33 cellular contexts compared by ENCODE assay signal in the genomic region with DNA sequence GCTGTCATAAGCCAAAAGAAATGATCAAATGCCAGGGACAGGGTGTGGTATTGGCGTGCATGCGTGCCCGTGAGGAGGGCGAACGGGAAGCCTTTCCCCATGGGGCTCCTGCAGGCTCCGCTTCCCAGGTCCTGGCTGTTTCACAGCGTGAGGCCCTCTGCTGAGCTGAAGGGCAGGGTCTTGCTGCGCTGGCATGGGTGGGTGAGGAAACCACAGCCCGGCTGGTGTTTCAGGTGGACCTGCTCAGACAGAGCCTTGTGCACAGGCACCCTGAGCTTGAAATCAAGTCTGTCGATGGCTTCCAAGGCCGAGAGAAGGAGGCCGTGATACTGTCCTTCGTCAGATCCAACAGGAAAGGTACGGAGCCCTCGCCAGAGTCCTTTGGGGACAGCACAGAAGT. TPM values are rescaled to one million over a fixed set of nuclear protein-coding genes. Genes with fewer than 3 reads are reported as not detected.
"Had no signal": no experiment of that assay in that cellular context is flagged by ENCODE, and none has a peak within 500 bp of the region (broad histone marks: within the 10 kb centered on the region; RNA-seq: fewer than 3 reads in every experiment).

No MANE protein-coding gene starts in this region.

- H3K27me3 ChIP-seq: SJCRH30 had no signal

- H3K4me1 ChIP-seq: SJCRH30 had no signal

- H3K4me3 ChIP-seq: SJCRH30 had no signal

- H3K27ac Mint-ChIP-seq: activated CD4-positive, alpha-beta memory T cell treated with anti-CD3 and anti-CD28 coated beads for 36 hours; activated CD4-positive, alpha-beta T cell treated with anti-CD3 and anti-CD28 coated beads, Interleukin-2, amount 10 ng/mL, durations not matched to agents 7 days and 5 days; activated naive CD4-positive, alpha-beta T cell treated with anti-CD3 and anti-CD28 coated beads for 36 hours; activated naive CD8-positive, alpha-beta T cell; activated T-helper 17 cell treated with anti-CD3 and anti-CD28 coated beads, Interleukin-2, amount 50 U/mL, for 72 hours; brain had no signal

- H3K27ac ChIP-seq: KMS-11, SJCRH30, VCaP had no signal

- H3K9me3 ChIP-seq: SJCRH30, SK-N-SH had no signal

- ATAC-seq: activated T-helper 17 cell treated with anti-CD3 and anti-CD28 coated beads, Interleukin-2, amount 50 U/mL, for 72 hours; Panc1 had no signal

- H3K9ac ChIP-seq: KMS-11, SK-N-SH had no signal

- DNase-seq: activated CD4-positive, alpha-beta memory T cell treated with anti-CD3 and anti-CD28 coated beads for 36 hours; activated CD4-positive, alpha-beta T cell treated with anti-CD3 and anti-CD28 coated beads, Interleukin-2, amount 10 ng/mL, durations not matched to agents 7 days and 5 days; activated CD4-positive, CD25-positive, alpha-beta regulatory T cell; activated gamma-delta T cell; activated naive CD4-positive, alpha-beta T cell treated with anti-CD3 and anti-CD28 coated beads for 36 hours; activated T-cell treated with anti-CD3 and anti-CD28 coated beads for 4 hours; activated T-cell treated with anti-CD3 and anti-CD28 coated beads, Interleukin-2, amount 50 U/mL, for 48 hours; amygdala; NCI-H1092; NCI-H1417 treated with DMSO at 0.1 percent for 48 hours; NCI-H1694; NCI-H2029; NCI-H2107; NCI-H345; NCI-H510A; NCI-H69; NK-92 treated with Interleukin-12 subunit alpha and Interleukin-12 subunit beta, amount 100 ng/mL, for 24 hours; OCI-M1; Right ventricle myocardium superior; RPMI8226; SJCRH30; SK-N-SH; T-helper 1 cell had no signal

- H3K4me1 Mint-ChIP-seq: activated CD4-positive, alpha-beta T cell treated with anti-CD3 and anti-CD28 coated beads, Interleukin-2, amount 10 ng/mL, durations not matched to agents 7 days and 5 days; brain had no signal

- H3K9me3 Mint-ChIP-seq: activated CD4-positive, alpha-beta memory T cell treated with anti-CD3 and anti-CD28 coated beads for 36 hours; activated CD4-positive, alpha-beta T cell treated with anti-CD3 and anti-CD28 coated beads, Interleukin-2, amount 10 ng/mL, durations not matched to agents 7 days and 5 days; activated naive CD4-positive, alpha-beta T cell treated with anti-CD3 and anti-CD28 coated beads for 36 hours; activated T-helper 17 cell treated with anti-CD3 and anti-CD28 coated beads, Interleukin-2, amount 50 U/mL, for 72 hours; brain had no signal

- H3K4me3 Mint-ChIP-seq: activated CD4-positive, alpha-beta memory T cell treated with anti-CD3 and anti-CD28 coated beads for 36 hours; activated CD4-positive, alpha-beta T cell treated with anti-CD3 and anti-CD28 coated beads, Interleukin-2, amount 10 ng/mL, durations not matched to agents 7 days and 5 days; activated naive CD4-positive, alpha-beta T cell treated with anti-CD3 and anti-CD28 coated beads for 36 hours; activated naive CD8-positive, alpha-beta T cell; activated T-helper 17 cell treated with anti-CD3 and anti-CD28 coated beads, Interleukin-2, amount 50 U/mL, for 72 hours; brain had no signal

- H3K27me3 Mint-ChIP-seq: activated CD4-positive, alpha-beta memory T cell treated with anti-CD3 and anti-CD28 coated beads for 36 hours; activated CD4-positive, alpha-beta T cell treated with anti-CD3 and anti-CD28 coated beads, Interleukin-2, amount 10 ng/mL, durations not matched to agents 7 days and 5 days; activated naive CD8-positive, alpha-beta T cell; activated T-helper 17 cell treated with anti-CD3 and anti-CD28 coated beads, Interleukin-2, amount 50 U/mL, for 72 hours; brain had no signal

RNA-seq across cellular contexts. Expression of a gene that starts 45.7 kb away (rescaled TPM):
- total RNA-seq: activated CD4-positive, alpha-beta memory T cell treated with anti-CD3 and anti-CD28 coated beads for 36 hours; activated CD4-positive, alpha-beta T cell treated with anti-CD3 and anti-CD28 coated beads, Interleukin-2, amount 10 ng/mL, durations not matched to agents 7 days and 5 days; activated CD8-positive, alpha-beta memory T cell treated with anti-CD3 and anti-CD28 coated beads for 36 hours; activated naive CD4-positive, alpha-beta T cell treated with anti-CD3 and anti-CD28 coated beads for 36 hours; activated T-helper 17 cell treated with anti-CD3 and anti-CD28 coated beads, Interleukin-2, amount 50 U/mL, for 72 hours; astrocyte; MCF 10A; Right ventricle myocardium superior; SJCRH30; T-helper 2 cell treated with Interferon-gamma antibody and Interleukin-4, amounts not matched to agents 100 ng/mL and 5 ng/mL, for 36 hours had no signal
